12 cellular contexts compared by ENCODE assay signal in the genomic region with DNA sequence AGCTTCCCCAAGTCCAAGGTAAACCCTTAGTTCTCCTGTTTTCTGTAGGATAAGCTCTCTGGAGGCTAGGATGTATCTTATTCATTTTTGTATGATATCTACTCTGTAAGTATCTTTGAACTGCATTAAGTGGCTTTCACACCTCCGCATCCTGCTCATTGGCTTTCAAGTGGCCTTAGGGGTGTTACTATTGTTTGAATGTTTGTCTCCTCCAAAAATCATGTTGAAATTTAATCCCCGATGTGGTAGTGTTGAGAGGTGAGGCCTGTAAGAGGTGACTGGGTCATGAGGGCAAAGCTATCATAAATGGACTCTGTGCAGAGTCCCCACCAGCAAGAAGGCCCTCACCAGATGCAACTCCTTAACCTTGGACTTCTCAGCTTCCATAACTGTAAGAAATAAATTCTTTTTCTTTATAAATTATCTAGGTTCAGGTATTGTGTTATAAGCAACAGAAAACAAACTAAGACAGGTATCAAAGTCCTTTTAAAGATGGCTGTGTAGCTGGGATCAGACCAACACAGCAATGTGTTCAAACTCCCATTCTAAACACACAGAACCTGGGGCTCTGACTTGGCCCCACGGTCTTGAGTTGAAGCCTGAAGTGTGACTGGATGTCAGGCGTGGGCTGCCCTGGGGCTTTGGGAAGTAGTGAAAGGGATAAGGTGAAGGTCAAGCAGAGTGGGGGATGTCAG. TPM values are rescaled to one million over a fixed set of nuclear protein-coding genes. Genes with fewer than 3 reads are reported as not detected.
DNase-seq lines count a peak whose midpoint lies in the region; ATAC-seq, FAIRE-seq and TF ChIP-seq lines count a peak whose summit lies in the region.
"Had no signal": no experiment of that assay in that cellular context is flagged by ENCODE, and none has a peak within 500 bp of the region (broad histone marks: within the 10 kb centered on the region; RNA-seq: fewer than 3 reads in every experiment).

No MANE protein-coding gene starts in this region.

- ATAC-seq in activated CD4-positive, alpha-beta T cell treated with anti-CD3 and anti-CD28 coated beads for 36 hours = peak; percentile 63
- ATAC-seq in HG03103 (IDR thresholded peaks at IDR 0.05; ENCODE audit: low read depth, unreplicated experiment) (peak; percentile 16), GM12878 (peak; percentile 49; the same call in 1 of the 3 replicates), HG02588 (IDR thresholded peaks at IDR 0.05; ENCODE audit: unreplicated experiment) (no peak)

- SMC1A ChIA-PET in GM12878 (lab: Charles Lee; ENCODE audit: uncharacterized antibody, unreplicated experiment) = interaction anchor here (0.6 to 2.3 kb wide), 3 partner anchors 24 to 72 kb away, joined by 3 to 10 read pairs (median 3); no protein-coding TSS in a partner anchor

- H3K9me3 ChIP-seq in GM12878 (replicated peaks; ENCODE audit: control insufficient read depth, insufficient read depth, low read length) (no peaks in the 10 kb centered on the region), smooth muscle cell (replicated peaks; ENCODE audit: low read depth) (no peaks in the 10 kb centered on the region)

- in situ Hi-C loops in GM12878 (cut with MboI) = no loop called here

- TF ChIP-seq RAD21 in GM12878 (IDR thresholded peaks at IDR 0.05; ENCODE audit: insufficient read depth, low read depth, low read length) = no peak

- no peak overlapping the region for H3K4me3 Mint-ChIP-seq in activated CD4-positive, alpha-beta T cell treated with anti-CD3 and anti-CD28 coated beads for 36 hours

- H4K20me1 ChIP-seq in GM12878 (ENCODE audit: control insufficient read depth, insufficient read depth) (no peaks in the 10 kb centered on the region), smooth muscle cell (ENCODE audit: low read depth) (no peaks in the 10 kb centered on the region)

- H3K36me3 Mint-ChIP-seq in activated CD4-positive, alpha-beta T cell treated with anti-CD3 and anti-CD28 coated beads for 36 hours (ENCODE audit: low read depth) = no peaks in the 10 kb centered on the region

- peaks cover 10% of the 10 kb centered on the region for H3K4me1 ChIP-seq in GM12878 (ENCODE audit: control insufficient read depth, insufficient read depth, low read length)
- no peaks in the 10 kb centered on the region for H3K4me1 ChIP-seq in smooth muscle cell (ENCODE audit: low read depth)

- intact Hi-C loops in activated CD4-positive, alpha-beta T cell treated with anti-CD3 and anti-CD28 coated beads for 36 hours (cut with DNase I, micrococcal nuclease) = no loop called here
- intact Hi-C loops in GM12878 (cut with micrococcal nuclease; ENCODE audit: unreplicated experiment) = no loop called here
- intact Hi-C loops in lower leg skin (cut with DNase I; ENCODE audit: low total_unique reads) = no loop called here

- H3K9ac ChIP-seq in GM12878 (ENCODE audit: control insufficient read depth, insufficient read depth, low read length) = no peak overlapping the region
- no peak overlapping the region for H3K9ac ChIP-seq in smooth muscle cell (ENCODE audit: low read depth)

- POLR2A ChIA-PET in activated CD4-positive, alpha-beta T cell treated with anti-CD3 and anti-CD28 coated beads for 36 hours (lab: Charles Lee) = no interaction called here
- POLR2A ChIA-PET in GM12878 (lab: Charles Lee) = interaction anchor here (0.7 kb wide), 1 partner anchor 43 kb away, joined by 3 read pairs; no protein-coding TSS in a partner anchor

- H3K27ac ChIP-seq in GM12878 (ENCODE audit: control insufficient read depth, insufficient read depth) (peak overlapping the region; percentile 48; the same call in 1 of the 2 replicates), smooth muscle cell (ENCODE audit: low read depth) (no peak overlapping the region)
- H3K27ac ChIP-seq: hepatocyte had no signal

- no peak for DNase-seq in activated CD4-positive, alpha-beta T cell treated with anti-CD3 and anti-CD28 coated beads for 36 hours
- no peak for DNase-seq in activated CD4-positive, alpha-beta T cell treated with anti-CD3 and anti-CD28 coated beads, Interleukin-2, amount 50 U/mL, for 48 hours
- DNase-seq in GM12878 (ENCODE audit: low read depth, low spot score) (no peak), smooth muscle cell (lab: John Stamatoyannopoulos, UW; ENCODE audit: unreplicated experiment) (no peak), lower leg skin (ENCODE audit: low spot score in 2 of 2) (no peak), NCI-H2227 (lab: John Stamatoyannopoulos, UW; ENCODE audit: unreplicated experiment) (no peak)
- DNase-seq: effector CD4-positive, alpha-beta T cell; NCI-H69 had no signal

- H3K4me3 ChIP-seq in GM12878 = no peak overlapping the region
- H3K4me3 ChIP-seq in smooth muscle cell = no peak overlapping the region
- no peak overlapping the region for H3K4me3 ChIP-seq in lower leg skin (ENCODE audit: low read depth, poor library complexity, severe bottlenecking)
- H3K4me3 ChIP-seq: hepatocyte had no signal

- BruUV-seq in GM12878 (replicated peaks; lab: Mats Ljungman, UMichigan) = no TSS peak

- CTCF ChIA-PET in activated CD4-positive, alpha-beta T cell treated with anti-CD3 and anti-CD28 coated beads for 36 hours (lab: Charles Lee) = interaction anchor here (0.7 to 1.2 kb wide), 2 partner anchors 28 to 370 kb away, joined by 3 read pairs; no protein-coding TSS in a partner anchor
- CTCF ChIA-PET in GM12878 (lab: Yijun Ruan, JAX) = interaction anchor here (0.8 to 1.1 kb wide), 2 partner anchors 10 to 148 kb away, joined by 3 read pairs; no protein-coding TSS in a partner anchor

- TF ChIP-seq CTCF in GM12878 (IDR thresholded peaks at IDR 0.05 in 2 of 3, conservative IDR thresholded peaks at IDR 0.05 in 1 of 3; ENCODE audit: control insufficient read depth in 2 of 3, extremely low read depth in 1 of 3, insufficient read depth in 1 of 3, low read depth in 3 of 3, low read length in 3 of 3) = no peak
- no peak for TF ChIP-seq CTCF in smooth muscle cell (IDR thresholded peaks at IDR 0.05; ENCODE audit: borderline replicate concordance, insufficient read depth, poor library complexity, severe bottlenecking)
- TF ChIP-seq CTCF in lower leg skin (IDR thresholded peaks at IDR 0.05) = no peak

- H3K79me2 ChIP-seq in GM12878 (ENCODE audit: control insufficient read depth, insufficient read depth, low read length) (no peaks in the 10 kb centered on the region), smooth muscle cell (ENCODE audit: low read depth) (no peaks in the 10 kb centered on the region)
- H3K79me2 ChIP-seq: hepatocyte had no signal

- peak overlapping the region; percentile 69 for H3K27ac Mint-ChIP-seq in activated CD4-positive, alpha-beta T cell treated with anti-CD3 and anti-CD28 coated beads for 36 hours

- H3K27me3 Mint-ChIP-seq in activated CD4-positive, alpha-beta T cell treated with anti-CD3 and anti-CD28 coated beads for 36 hours = no peaks in the 10 kb centered on the region

- H3K4me2 ChIP-seq in GM12878 (ENCODE audit: control insufficient read depth, insufficient read depth) = peak overlapping the region; percentile 47
- no peak overlapping the region for H3K4me2 ChIP-seq in smooth muscle cell
- H3K4me2 ChIP-seq: hepatocyte had no signal

- H2AFZ ChIP-seq in GM12878 (ENCODE audit: control insufficient read depth, low read depth, low read length) = peak overlapping the region; percentile 78
- H2AFZ ChIP-seq in smooth muscle cell (ENCODE audit: low read depth) = peak overlapping the region; percentile 33

- TF ChIP-seq POLR2A in GM12878 (IDR thresholded peaks at IDR 0.05; ENCODE audit: low read depth, low read length) = no peak
- no peak for TF ChIP-seq POLR2A in lower leg skin (IDR thresholded peaks at IDR 0.05)

- RAD21 ChIA-PET in GM12878 (lab: Charles Lee; ENCODE audit: unreplicated experiment) = interaction anchor here (0.6 to 0.9 kb wide), 2 partner anchors 25 to 207 kb away, joined by 3 read pairs; no protein-coding TSS in a partner anchor

- TF ChIP-seq EP300 in GM12878 (IDR thresholded peaks at IDR 0.05; ENCODE audit: borderline replicate concordance in 1 of 2, control insufficient read depth in 1 of 2, low read depth in 2 of 2, low read length in 2 of 2) = no peak

- peaks cover 2% of the 10 kb centered on the region for H3K9me3 Mint-ChIP-seq in activated CD4-positive, alpha-beta T cell treated with anti-CD3 and anti-CD28 coated beads for 36 hours (ENCODE audit: low read depth)

- H3K36me3 ChIP-seq in GM12878 (ENCODE audit: control insufficient read depth in 2 of 2, insufficient read depth in 2 of 2, low read length in 1 of 2) = no peaks in the 10 kb centered on the region
- no peaks in the 10 kb centered on the region for H3K36me3 ChIP-seq in smooth muscle cell (ENCODE audit: low read depth)

- WGBS in GM12878 (ENCODE audit: insufficient coverage, insufficient replicate concordance, low lambda C conversion rate, missing lambda C conversion rate) = 90% methylated on average over 4 of the region's 4 CpGs
- 93% methylated on average over 4 of the region's 4 CpGs for WGBS in smooth muscle cell (ENCODE audit: low lambda C conversion rate)
- 84 to 89% methylated on average over 4 of the region's 4 CpGs for WGBS in lower leg skin, 2 donors

- peaks cover 28% of the 10 kb centered on the region for H3K4me1 Mint-ChIP-seq in activated CD4-positive, alpha-beta T cell treated with anti-CD3 and anti-CD28 coated beads for 36 hours

- H3F3A ChIP-seq in smooth muscle cell (ENCODE audit: low read depth) = no peaks in the 10 kb centered on the region

- H3K27me3 ChIP-seq in GM12878 (replicated peaks in 1 of 2; ENCODE audit: control insufficient read depth in 2 of 2, insufficient read depth in 2 of 2, low read length in 1 of 2) (no peaks in the 10 kb centered on the region), smooth muscle cell (ENCODE audit: low read depth) (no peaks in the 10 kb centered on the region)
- H3K27me3 ChIP-seq: hepatocyte had no signal

- FAIRE-seq in GM12878 (lab: Jason Lieb, UNC) = no peak
- FAIRE-seq: A204.1 had no signal

RNA-seq across cellular contexts. Expression of gene TBXAS1, which starts 25.9 kb away (rescaled TPM):
- total RNA-seq in activated CD4-positive, alpha-beta T cell treated with anti-CD3 and anti-CD28 coated beads for 36 hours = 1 to 10 TPM; 3.6 to 5.1 TPM
- total RNA-seq in GM12878 (2013; cell fraction: nucleolus; rRNA removed) = 57.2 and 58.6 TPM in 2 replicates
- 32.5 and 32.7 TPM in 2 replicates for total RNA-seq in GM12878 (2014; rRNA removed)
- 20.0 and 20.4 TPM in 2 replicates for total RNA-seq in GM12878 (2014; rRNA removed; fragmentation: Illumina TruSeq; extraction: Trizol)
- 20.0 and 20.7 TPM in 2 replicates for total RNA-seq in GM12878 (2021)
- polyA plus RNA-seq in GM12878 (2011; ENCODE audit: low read depth) = 12.6 TPM
- 1.4 and 1.5 TPM in 2 replicates for polyA plus RNA-seq in GM12878 (2011; rRNA removed)
- 0.69 and 1.4 TPM in 2 replicates for polyA plus RNA-seq in GM12878 (2011; cell fraction: cytosol; rRNA removed)
- 1.6 and 1.8 TPM in 2 replicates for polyA plus RNA-seq in GM12878 (2011; cell fraction: nucleus; rRNA removed)
- 12.1 and 20.6 TPM in 2 replicates for polyA plus RNA-seq in GM12878 (2012)
- 22.8 and 35.4 TPM in 2 replicates for polyA plus RNA-seq in GM12878 (2014; fragmentation: Illumina TruSeq; extraction: Trizol)
- polyA plus RNA-seq in GM12878 (2014; fragmentation: Nextera tagmentation; extraction: Ambion mirVana) = 1 to 10 TPM; 6.8 to 8.3 TPM
- polyA plus RNA-seq in GM12878 (2014; rRNA removed) = 21.6 and 22.0 TPM in 2 replicates
- polyA plus RNA-seq in GM12878 (2016; fragmentation: Nextera tagmentation; extraction: Ambion mirVana) = 10 to 100 TPM; 12.0 to 12.2 TPM
- 0.62 TPM in 1 of 2 replicates, not detected in the other for polyA minus RNA-seq in GM12878 (2011; rRNA and poly(A)+ RNA removed)
- not detected in 2 replicates for polyA minus RNA-seq in GM12878 (2011; cell fraction: cytosol; rRNA and poly(A)+ RNA removed)
- 0.24 TPM in 1 of 2 replicates, not detected in the other for polyA minus RNA-seq in GM12878 (2011; cell fraction: nucleus; rRNA and poly(A)+ RNA removed)
- not detected in 2 replicates for total RNA-seq in smooth muscle cell
- polyA plus RNA-seq in smooth muscle cell = 0.27 and 0.51 TPM in 2 replicates
- 1 to 10 TPM in 3 of 4 donors, under 1 TPM in 1; 0.91 to 9.9 (median 2.4) TPM for total RNA-seq in lower leg skin
